ENCODE assay signal across 8 cellular contexts in genomic region chr22:26756675-26757293, GRCh38.
DNase-seq lines count a peak whose midpoint lies in the region; FAIRE-seq and TF ChIP-seq lines count a peak whose summit lies in the region.

No MANE protein-coding gene starts in this region.

- DNase-seq in BE2C (peak; percentile 75), HK-2 (ENCODE audit: unreplicated experiment) (peak; percentile 39), T1000 (lab: John Stamatoyannopoulos, UW) (peak; percentile 30), bronchial epithelial cell (ENCODE audit: low read depth) (peak; percentile 4), kidney glomerular epithelial cell (lab: John Stamatoyannopoulos, UW) (peak; percentile 45), NCI-H446 treated with DMSO at 0.1 percent for 48 hours (lab: John Stamatoyannopoulos, UW) (no peak)
- DNase-seq in stimulated activated CD4-positive, alpha-beta T cell treated with anti-CD3 and anti-CD28 coated beads, Interleukin-2, amount 100 ng/mL, for 4 hours (ENCODE audit: low read depth), result peak; percentile 1
- DNase-seq in NK-92 treated with Interleukin-12 subunit alpha and Interleukin-12 subunit beta, amount 100 ng/mL, for 24 hours (lab: John Stamatoyannopoulos, UW), result no peak

- FAIRE-seq in bronchial epithelial cell (lab: Jason Lieb, UNC), result no peak

- H3K36me3 ChIP-seq in BE2C (no peaks in the 10 kb centered on the region), bronchial epithelial cell (ENCODE audit: control insufficient read depth, insufficient read depth, low read length) (no peaks in the 10 kb centered on the region)

- H3K4me3 ChIP-seq in BE2C (ENCODE audit: low read depth, low read length) (peak overlapping the region; percentile 48), bronchial epithelial cell (ENCODE audit: low read depth, low read length) (no peak overlapping the region)

- H3K27me3 ChIP-seq in BE2C (no peaks in the 10 kb centered on the region), bronchial epithelial cell (ENCODE audit: control insufficient read depth, insufficient read depth, low read length) (no peaks in the 10 kb centered on the region)

- no peaks in the 10 kb centered on the region for H3K4me1 ChIP-seq in BE2C

- peak; percentile 69 for TF ChIP-seq CTCF in BE2C (IDR thresholded peaks at IDR 0.05; ENCODE audit: low read depth, low read length)
- TF ChIP-seq CTCF in bronchial epithelial cell (IDR thresholded peaks at IDR 0.05; ENCODE audit: insufficient read depth, low read length, severe bottlenecking), result peak; percentile 67

- H3K9me3 ChIP-seq in BE2C, result peaks cover 3% of the 10 kb centered on the region

Comparison
In these comparisons a context has a peak if more than half of its experiments do, and no peak if none do; other contexts are left out.
1. DNase-seq: peak in BE2C (single experiment), HK-2 (single experiment), T1000 (single experiment), bronchial epithelial cell (single experiment), kidney glomerular epithelial cell (single experiment) and stimulated activated CD4-positive, alpha-beta T cell treated with anti-CD3 and anti-CD28 coated beads, Interleukin-2, amount 100 ng/mL, for 4 hours (single experiment); none in NCI-H446 treated with DMSO at 0.1 percent for 48 hours (single experiment) and NK-92 treated with Interleukin-12 subunit alpha and Interleukin-12 subunit beta, amount 100 ng/mL, for 24 hours (single experiment).